14 cellular contexts compared by ENCODE assay signal in the genomic region with DNA sequence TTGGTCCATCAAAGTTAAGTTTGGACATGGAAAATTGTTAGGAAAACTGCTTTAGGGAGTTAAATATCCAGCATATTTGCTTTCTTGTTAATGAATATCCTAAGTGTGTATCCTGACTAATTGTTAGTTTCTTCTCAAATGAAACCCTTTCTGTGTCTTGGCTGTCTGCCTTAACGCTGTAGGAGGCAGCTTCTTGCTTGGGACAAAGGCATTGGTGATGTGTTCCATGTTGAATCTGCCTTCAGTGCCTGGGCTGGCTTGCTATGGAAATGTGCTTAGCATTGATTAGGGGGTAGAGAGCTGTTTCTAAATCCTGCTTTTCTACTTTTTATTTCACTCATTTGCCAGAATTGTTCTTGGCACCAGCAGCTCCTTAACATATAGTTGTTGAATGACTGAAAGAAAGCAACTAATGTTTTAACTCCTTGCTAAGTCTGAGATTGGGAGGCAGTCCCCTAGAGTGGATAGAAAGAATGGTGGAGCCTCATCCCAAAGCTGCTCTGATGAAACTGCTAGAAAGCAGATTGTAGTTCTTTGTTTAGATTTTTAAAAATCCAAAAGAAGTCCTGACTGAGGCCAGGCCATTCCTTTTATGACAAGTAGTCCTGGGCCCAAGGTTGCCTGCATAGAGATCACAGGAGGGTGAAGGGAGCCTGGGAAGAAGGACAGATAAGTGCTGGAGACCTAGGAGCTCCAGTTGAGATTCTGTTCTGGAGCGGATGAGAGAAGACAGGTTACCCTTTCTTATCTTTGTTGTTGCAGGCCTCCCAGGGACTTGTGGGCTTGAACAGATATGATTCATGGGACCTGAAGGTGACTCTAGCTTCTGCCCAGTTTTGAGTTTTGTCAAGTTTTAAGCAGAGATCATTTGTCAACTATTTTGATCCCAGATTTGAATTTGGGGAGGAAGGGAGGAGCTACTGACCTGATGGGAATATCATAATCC. TPM values are rescaled to one million over a fixed set of nuclear protein-coding genes. Genes with fewer than 3 reads are reported as not detected.
DNase-seq lines count a peak whose midpoint lies in the region; ATAC-seq lines count a peak whose summit lies in the region.
"Had no signal": no experiment of that assay in that cellular context is flagged by ENCODE, and none has a peak within 500 bp of the region (broad histone marks: within the 10 kb centered on the region; RNA-seq: fewer than 3 reads in every experiment).

No MANE protein-coding gene starts in this region.

- no peaks in the 10 kb centered on the region for H3K27me3 ChIP-seq in CD4-positive, CD25-positive, alpha-beta regulatory T cell (ENCODE audit: control insufficient read depth, insufficient read depth, low read length)
- no peaks in the 10 kb centered on the region for H3K27me3 ChIP-seq in Karpas-422 (ENCODE audit: low read length)
- H3K27me3 ChIP-seq: BLaER1, vagina had no signal

- no peaks in the 10 kb centered on the region for H3K9me2 ChIP-seq in Karpas-422 (replicated peaks; ENCODE audit: insufficient read depth, low read length)

- H3K4me3 Mint-ChIP-seq in CD4-positive, CD25-positive, alpha-beta regulatory T cell: peak overlapping the region; percentile 75 to 89 (median 84)

- no peaks in the 10 kb centered on the region for H3K27me3 Mint-ChIP-seq in CD4-positive, CD25-positive, alpha-beta regulatory T cell

- H4K20me1 ChIP-seq in Karpas-422 (ENCODE audit: insufficient read depth, low read depth, low read length): no peaks in the 10 kb centered on the region

- H3K36me3 ChIP-seq in CD4-positive, CD25-positive, alpha-beta regulatory T cell (ENCODE audit: control insufficient read depth, insufficient read depth, low read length): peaks cover 16% of the 10 kb centered on the region
- peaks cover 83% of the 10 kb centered on the region for H3K36me3 ChIP-seq in Karpas-422 (ENCODE audit: insufficient read depth, low read length)

- H3K4me1 ChIP-seq in CD4-positive, CD25-positive, alpha-beta regulatory T cell (ENCODE audit: control insufficient read depth, insufficient read depth, low read length, poor library complexity, severe bottlenecking): peaks cover 100% of the 10 kb centered on the region
- H3K4me1 ChIP-seq in Karpas-422 (ENCODE audit: low read length): no peaks in the 10 kb centered on the region
- H3K4me1 ChIP-seq: vagina had no signal

- no peak overlapping the region for H2AFZ ChIP-seq in Karpas-422 (ENCODE audit: low read length)

- no peaks in the 10 kb centered on the region for H3K9me3 ChIP-seq in CD4-positive, CD25-positive, alpha-beta regulatory T cell (ENCODE audit: control insufficient read depth in 2 of 2, low read length in 2 of 2)
- no peaks in the 10 kb centered on the region for H3K9me3 ChIP-seq in Karpas-422 (ENCODE audit: low read length)
- H3K9me3 ChIP-seq: BLaER1, vagina had no signal

- peak overlapping the region; percentile 81 for H3K27ac ChIP-seq in CD4-positive, CD25-positive, alpha-beta regulatory T cell (ENCODE audit: insufficient read depth, low read length, poor library complexity, severe bottlenecking)
- peak overlapping the region; percentile 37 for H3K27ac ChIP-seq in Karpas-422 (ENCODE audit: low read length)
- H3K27ac ChIP-seq: BLaER1, coronary artery, vagina had no signal

- H3K27ac Mint-ChIP-seq in CD4-positive, CD25-positive, alpha-beta regulatory T cell: peak overlapping the region; percentile 91 to 98 (median 95)
- peak overlapping the region; percentile 87 to 95 for H3K27ac Mint-ChIP-seq in activated naive CD4-positive, alpha-beta T cell treated with anti-CD3 and anti-CD28 coated beads, Interleukin-2, amount 50 U/mL, for 72 hours

- H3K4me2 ChIP-seq in Karpas-422 (ENCODE audit: low read depth, low read length, poor library complexity, severe bottlenecking): no peak overlapping the region

- peak; percentile 11 to 15 for ATAC-seq in CD4-positive, CD25-positive, alpha-beta regulatory T cell (ENCODE audit: low read depth in 2 of 2)
- ATAC-seq in activated naive CD4-positive, alpha-beta T cell treated with anti-CD3 and anti-CD28 coated beads, Interleukin-2, amount 50 U/mL, for 72 hours: peak; percentile 23 to 48
- ATAC-seq in HG03521 (IDR thresholded peaks at IDR 0.05; ENCODE audit: unreplicated experiment): no peak

- no peak overlapping the region for H3K9ac ChIP-seq in Karpas-422 (ENCODE audit: low read length)
- H3K9ac ChIP-seq: BLaER1 had no signal

- peaks cover 12% of the 10 kb centered on the region; the same call in 1 of the 2 replicates for H3K79me2 ChIP-seq in Karpas-422 (ENCODE audit: low read length)

- H3K9me3 Mint-ChIP-seq in CD4-positive, CD25-positive, alpha-beta regulatory T cell: no peaks in the 10 kb centered on the region
- H3K9me3 Mint-ChIP-seq in activated naive CD4-positive, alpha-beta T cell treated with anti-CD3 and anti-CD28 coated beads, Interleukin-2, amount 50 U/mL, for 72 hours: no peaks in the 10 kb centered on the region

- peak in 1 of 3 donors; percentile 48 for DNase-seq in CD4-positive, CD25-positive, alpha-beta regulatory T cell
- DNase-seq in Karpas-422 (no peak), midbrain (lab: John Stamatoyannopoulos, UW) (peak; percentile 15), NCI-H510A (lab: John Stamatoyannopoulos, UW) (no peak), NCI-H2171 (lab: John Stamatoyannopoulos, UW) (no peak)
- DNase-seq in activated naive CD4-positive, alpha-beta T cell treated with anti-CD3 and anti-CD28 coated beads, Interleukin-2, amount 50 U/mL, for 72 hours (ENCODE audit: low spot score in 2 of 2): no peak
- no peak for DNase-seq in stimulated activated naive CD4-positive, alpha-beta T cell treated with Interleukin-2 at 50 U/mL for 16 hours (lab: John Stamatoyannopoulos, UW)
- DNase-seq: left colon; NCI-H1092; stimulated activated CD4-positive, alpha-beta T cell treated with anti-CD3 and anti-CD28 coated beads, Interleukin-2, amount 100 ng/mL, for 48 hours had no signal

- peaks cover 44 to 93% (median 80%) of the 10 kb centered on the region in 4 donors for H3K4me1 Mint-ChIP-seq in CD4-positive, CD25-positive, alpha-beta regulatory T cell

- H3K4me3 ChIP-seq in CD4-positive, CD25-positive, alpha-beta regulatory T cell (ENCODE audit: low read depth, low read length): peak overlapping the region; percentile 92
- H3K4me3 ChIP-seq in Karpas-422 (ENCODE audit: low read length): no peak overlapping the region
- H3K4me3 ChIP-seq: BLaER1, coronary artery, vagina had no signal

- peaks cover 63% of the 10 kb centered on the region for H3K36me3 Mint-ChIP-seq in CD4-positive, CD25-positive, alpha-beta regulatory T cell
- H3K36me3 Mint-ChIP-seq in activated naive CD4-positive, alpha-beta T cell treated with anti-CD3 and anti-CD28 coated beads, Interleukin-2, amount 50 U/mL, for 72 hours: peaks cover 53 to 82% of the 10 kb centered on the region in 2 donors

RNA-seq across cellular contexts. Expression of gene OXNAD1, which starts 39.3 kb away (rescaled TPM):
- 109 TPM for total RNA-seq in CD4-positive, CD25-positive, alpha-beta regulatory T cell
- polyA plus RNA-seq in CD4-positive, CD25-positive, alpha-beta regulatory T cell: 10 to 100 TPM; 31.1 to 67.1 (median 50.4) TPM
- total RNA-seq in Karpas-422 (2014; rRNA removed; shearing (Covaris generic); ENCODE audit: low replicate concordance): 23.3 and 30.3 TPM in 2 replicates
- 10 to 100 TPM; 47.7 to 53.9 TPM for total RNA-seq in activated naive CD4-positive, alpha-beta T cell treated with anti-CD3 and anti-CD28 coated beads, Interleukin-2, amount 50 U/mL, for 72 hours

RNA-seq across cellular contexts. Expression of gene DPH3, which starts 39.6 kb away (rescaled TPM):
- total RNA-seq in CD4-positive, CD25-positive, alpha-beta regulatory T cell: 20.0 TPM
- 10 to 100 TPM; 19.6 to 30.0 (median 22.5) TPM for polyA plus RNA-seq in CD4-positive, CD25-positive, alpha-beta regulatory T cell
- 7.6 and 22.2 TPM in 2 replicates for total RNA-seq in Karpas-422 (2014; rRNA removed; shearing (Covaris generic); ENCODE audit: low replicate concordance)
- 10 to 100 TPM; 15.2 to 23.9 TPM for total RNA-seq in activated naive CD4-positive, alpha-beta T cell treated with anti-CD3 and anti-CD28 coated beads, Interleukin-2, amount 50 U/mL, for 72 hours
